In genomic region chr7:50632561-50633413, GRCh38 we compare ENCODE assay signal across 8 cellular contexts.
DNase-seq lines count a peak whose midpoint lies in the region; ATAC-seq, FAIRE-seq and TF ChIP-seq lines count a peak whose summit lies in the region.

No MANE protein-coding gene starts in this region.

- H3K9me2 ChIP-seq in DOHH2 (replicated peaks; ENCODE audit: control insufficient read depth, low read length): no peaks in the 10 kb centered on the region

- H3K27me3 ChIP-seq in DOHH2 (ENCODE audit: control insufficient read depth, low read length) (peaks cover 19% of the 10 kb centered on the region), astrocyte (ENCODE audit: insufficient read depth, low read length) (no peaks in the 10 kb centered on the region), kidney epithelial cell (ENCODE audit: control insufficient read depth, insufficient read depth, low read length) (no peaks in the 10 kb centered on the region)

- H3K27ac Mint-ChIP-seq in astrocyte (ENCODE audit: unreplicated experiment): no peak overlapping the region

- H3K36me3 Mint-ChIP-seq in astrocyte (ENCODE audit: low read depth, unreplicated experiment): peaks cover 17% of the 10 kb centered on the region

- H3K4me3 ChIP-seq in DOHH2 (ENCODE audit: low read length) (no peak overlapping the region), astrocyte (ENCODE audit: insufficient read depth, low read depth, low read length) (no peak overlapping the region), kidney epithelial cell (ENCODE audit: low read depth, low read length) (no peak overlapping the region)

- peak; percentile 81 for ATAC-seq in GM21381 (IDR thresholded peaks at IDR 0.05; ENCODE audit: unreplicated experiment)

- H3K9me3 Mint-ChIP-seq in astrocyte (ENCODE audit: unreplicated experiment): peaks cover 4% of the 10 kb centered on the region

- no peak overlapping the region for H3K9ac ChIP-seq in astrocyte (ENCODE audit: low read length)

- no peaks in the 10 kb centered on the region for H4K20me1 ChIP-seq in DOHH2 (ENCODE audit: control insufficient read depth, insufficient read depth, low read depth, low read length)
- peaks cover 96% of the 10 kb centered on the region for H4K20me1 ChIP-seq in astrocyte (ENCODE audit: insufficient read depth, low read length)

- FAIRE-seq in astrocyte (lab: Jason Lieb, UNC): peak; percentile 20

- H3K4me2 ChIP-seq in DOHH2 (ENCODE audit: low read length): no peak overlapping the region
- H3K4me2 ChIP-seq in astrocyte (ENCODE audit: low read length): no peak overlapping the region

- H3K79me2 ChIP-seq in DOHH2 (ENCODE audit: control insufficient read depth, low read length) (no peaks in the 10 kb centered on the region), astrocyte (ENCODE audit: insufficient read depth, low read length) (peaks cover 94% of the 10 kb centered on the region)

- H3K36me3 ChIP-seq in DOHH2 (ENCODE audit: control insufficient read depth, low read length) (no peaks in the 10 kb centered on the region), astrocyte (ENCODE audit: insufficient read depth, low read length) (no peaks in the 10 kb centered on the region), kidney epithelial cell (ENCODE audit: control insufficient read depth, insufficient read depth, low read length) (no peaks in the 10 kb centered on the region)

- no peak overlapping the region for H2AFZ ChIP-seq in astrocyte (ENCODE audit: low read depth, low read length)

- DNase-seq in HuH-7.5 (ENCODE audit: low spot score) (peak; percentile 62), SW480 (ENCODE audit: low spot score) (peak; percentile 67), astrocyte (ENCODE audit: low read depth) (peak; percentile 23), kidney epithelial cell (ENCODE audit: low read depth) (no peak), GF-D8 (lab: John Stamatoyannopoulos, UW) (no peak)
- peak; percentile 21 to 43 (median 43) for DNase-seq in stimulated activated CD4-positive, alpha-beta T cell treated with anti-CD3 and anti-CD28 coated beads, TNF-alpha, amount 100 ng/mL, for 48 hours (ENCODE audit: low read depth in 3 of 3)

- TF ChIP-seq CTCF in DOHH2 (IDR thresholded peaks at IDR 0.05; ENCODE audit: low read depth, low read length, poor library complexity, severe bottlenecking) (peak; percentile 100), astrocyte (IDR thresholded peaks at IDR 0.05; ENCODE audit: insufficient read depth, low read depth, low read length) (peak; percentile 81), kidney epithelial cell (IDR thresholded peaks at IDR 0.05; ENCODE audit: insufficient read depth, low read length, poor library complexity, severe bottlenecking) (peak; percentile 83)

- H3F3A ChIP-seq in DOHH2 (ENCODE audit: control insufficient read depth, insufficient read depth): no peaks in the 10 kb centered on the region

- no peak overlapping the region for H3K4me3 Mint-ChIP-seq in astrocyte (ENCODE audit: unreplicated experiment)

- H3K27ac ChIP-seq in DOHH2 (ENCODE audit: low read depth, low read length) (no peak overlapping the region), astrocyte (ENCODE audit: low read depth, low read length) (no peak overlapping the region)

- no peaks in the 10 kb centered on the region for H3K27me3 Mint-ChIP-seq in astrocyte (ENCODE audit: low read depth, unreplicated experiment)

- peaks cover 44% of the 10 kb centered on the region for H3K4me1 Mint-ChIP-seq in astrocyte (ENCODE audit: low read depth, unreplicated experiment)

- peaks cover 16% of the 10 kb centered on the region for H3K4me1 ChIP-seq in DOHH2 (ENCODE audit: control insufficient read depth, low read length)
- peaks cover 2% of the 10 kb centered on the region for H3K4me1 ChIP-seq in astrocyte (ENCODE audit: insufficient read depth, low read length)

- H3K9me3 ChIP-seq in DOHH2 (ENCODE audit: control insufficient read depth, insufficient read depth, low read length) (no peaks in the 10 kb centered on the region), astrocyte (ENCODE audit: insufficient read depth, low read depth, low read length) (no peaks in the 10 kb centered on the region)

Comparison
In these comparisons a context has a peak if more than half of its experiments do, and no peak if none do; other contexts are left out.
1. DNase-seq: peak in HuH-7.5 (single experiment), SW480 (single experiment), astrocyte (single experiment) and stimulated activated CD4-positive, alpha-beta T cell treated with anti-CD3 and anti-CD28 coated beads, TNF-alpha, amount 100 ng/mL, for 48 hours (3 of 3); none in kidney epithelial cell (single experiment) and GF-D8 (single experiment).
2. Peak in every context shown above with its lines, with median percentiles within 50 percentile points of each other: CTCF ChIP-seq.